18 cellular contexts compared by ENCODE assay signal in genomic region chr3:38002291-38002876, GRCh38. TPM values are rescaled to one million over a fixed set of nuclear protein-coding genes. Genes with fewer than 3 reads are reported as not detected.
A peak's percentile ranks its signal among the peaks of the same experiment; 100 is the strongest.
DNase-seq lines count a peak whose midpoint lies in the region; ATAC-seq and TF ChIP-seq lines count a peak whose summit lies in the region.
"Had no signal": no experiment of that assay in that cellular context is flagged by ENCODE, and none has a peak within 500 bp of the region (broad histone marks: within the 10 kb centered on the region; RNA-seq: fewer than 3 reads in every experiment).

No MANE protein-coding gene starts in this region.

- no peak for TF ChIP-seq CTCF in breast epithelium (IDR thresholded peaks at IDR 0.05)
- no peak for TF ChIP-seq CTCF in mammary epithelial cell (conservative IDR thresholded peaks at IDR 0.05 in 1 of 2, IDR thresholded peaks at IDR 0.05 in 1 of 2; ENCODE audit: extremely low read depth in 1 of 2, insufficient read depth in 1 of 2, low read depth in 1 of 2, low read length in 2 of 2)
- TF ChIP-seq CTCF in testis (IDR thresholded peaks at IDR 0.05) = no peak

- H3K27me3 ChIP-seq in breast epithelium (no peaks in the 10 kb centered on the region), mammary epithelial cell (ENCODE audit: insufficient read depth, low read length) (no peaks in the 10 kb centered on the region), mucosa of stomach (ENCODE audit: control insufficient read depth, insufficient read depth, low read length) (no peaks in the 10 kb centered on the region), testis (no peaks in the 10 kb centered on the region)
- H3K27me3 ChIP-seq: suprapubic skin had no signal

- no peak overlapping the region for H2AFZ ChIP-seq in mammary epithelial cell (ENCODE audit: low read depth, low read length)
- H2AFZ ChIP-seq: GM23248 had no signal

- dilution Hi-C loops in mammary epithelial cell (cut with HindIII; ENCODE audit: low sequenced_read_pairs) = loop anchor here (5.0 kb wide), 1 partner anchor 40 kb away; no protein-coding TSS in a partner anchor

- CTCF ChIA-PET in mammary epithelial cell (lab: Charles Lee; ENCODE audit: low non-redundant PET) = no interaction called here

- in situ Hi-C loops in mammary epithelial cell (cut with MboI; ENCODE audit: low sequenced_read_pairs in 2 of 2) = no loop called here

- no TSS peak for BruUV-seq in mammary epithelial cell (replicated peaks; lab: Mats Ljungman, UMichigan)

- no peak overlapping the region for H3K4me3 ChIP-seq in breast epithelium
- no peak overlapping the region for H3K4me3 ChIP-seq in mammary epithelial cell (replicated peaks in 1 of 3; ENCODE audit: insufficient read depth in 1 of 3, low read depth in 2 of 3, low read length in 3 of 3)
- H3K4me3 ChIP-seq in mucosa of stomach (ENCODE audit: low read length) = no peak overlapping the region
- H3K4me3 ChIP-seq in testis = no peak overlapping the region
- H3K4me3 ChIP-seq: GM23248, suprapubic skin had no signal

- no peaks in the 10 kb centered on the region for H3K79me2 ChIP-seq in mammary epithelial cell (ENCODE audit: insufficient read depth, low read length)

- H3K36me3 ChIP-seq in breast epithelium = no peaks in the 10 kb centered on the region
- no peaks in the 10 kb centered on the region for H3K36me3 ChIP-seq in mammary epithelial cell (ENCODE audit: insufficient read depth, low read length)
- H3K36me3 ChIP-seq in mucosa of stomach (ENCODE audit: control insufficient read depth, insufficient read depth, low read length) = peaks cover 53% of the 10 kb centered on the region
- no peaks in the 10 kb centered on the region for H3K36me3 ChIP-seq in testis (ENCODE audit: low read depth, missing control alignments)

- TF ChIP-seq POLR2A in breast epithelium (IDR thresholded peaks at IDR 0.05) (no peak), testis (IDR thresholded peaks at IDR 0.05) (no peak)

- WGBS in mammary epithelial cell (ENCODE audit: low coverage, missing lambda C conversion rate) = 93% methylated on average over 5 of the region's 6 CpGs
- 78 to 91% methylated on average over 3 to 6 of the region's 6 CpGs for WGBS in testis, 2 donors

- DNase-seq in breast epithelium (ENCODE audit: low spot score in 2 of 2) = no peak
- no peak for DNase-seq in mammary epithelial cell
- peak in 1 of 61 donors; percentile 61 for DNase-seq in caudate nucleus (lab: John Stamatoyannopoulos, UW)
- no peak for DNase-seq in testis
- no peak for DNase-seq in SK-N-DZ (ENCODE audit: low spot score)
- DNase-seq: activated CD4-positive, alpha-beta T cell treated with anti-CD3 and anti-CD28 coated beads for 48 hours; effector memory CD4-positive, alpha-beta T cell; GM23248; Karpas-422; NCI-H187 treated with DMSO at 0.1 percent for 48 hours; NCI-H2227 treated with DMSO at 0.1 percent for 48 hours; SHP77 treated with DMSO at 0.1 percent for 48 hours had no signal

- H3K9ac ChIP-seq in mammary epithelial cell (ENCODE audit: insufficient read depth, low read length) (no peak overlapping the region), mucosa of stomach (ENCODE audit: low read length) (peak overlapping the region; percentile 40)
- H3K9ac ChIP-seq: GM23248 had no signal

- H3K27ac ChIP-seq in breast epithelium = peak overlapping the region; percentile 87
- H3K27ac ChIP-seq in mammary epithelial cell (ENCODE audit: insufficient read depth, low read depth, low read length) = no peak overlapping the region
- H3K27ac ChIP-seq in caudate nucleus (ENCODE audit: low read depth, low read length) = peak overlapping the region; percentile 96
- H3K27ac ChIP-seq in testis = peak overlapping the region; percentile 59 to 78
- H3K27ac ChIP-seq: GM23248, suprapubic skin had no signal

- H3K9me3 ChIP-seq in breast epithelium = no peaks in the 10 kb centered on the region
- no peaks in the 10 kb centered on the region for H3K9me3 ChIP-seq in mammary epithelial cell (replicated peaks; ENCODE audit: insufficient read depth, low read length)
- no peaks in the 10 kb centered on the region for H3K9me3 ChIP-seq in mucosa of stomach (ENCODE audit: control insufficient read depth, low read length)
- H3K9me3 ChIP-seq in testis = no peaks in the 10 kb centered on the region
- H3K9me3 ChIP-seq: suprapubic skin had no signal

- no peaks in the 10 kb centered on the region for H4K20me1 ChIP-seq in mammary epithelial cell (ENCODE audit: insufficient read depth, low read length)

- intact Hi-C loops in breast epithelium (cut with DNase I; ENCODE audit: low total_unique reads) = no loop called here
- intact Hi-C loops in mammary epithelial cell (cut with micrococcal nuclease) = loop anchor here (5.0 kb wide), 1 partner anchor 475 kb away; no protein-coding TSS in a partner anchor
- intact Hi-C loops in testis (cut with DNase I; ENCODE audit: low total_unique reads) = loop anchor here (10.0 kb wide), 1 partner anchor 148 kb away; no protein-coding TSS in a partner anchor

- ATAC-seq in GM18870 (IDR thresholded peaks at IDR 0.05; ENCODE audit: unreplicated experiment) = no peak
- ATAC-seq in GM21825 (IDR thresholded peaks at IDR 0.05; ENCODE audit: unreplicated experiment) = no peak
- ATAC-seq: esophagus mucosa, T-cell had no signal

- peaks cover 15 to 37% of the 10 kb centered on the region in 2 donors for H3K4me1 ChIP-seq in breast epithelium
- H3K4me1 ChIP-seq in mammary epithelial cell (ENCODE audit: insufficient read depth, low read length) = peaks cover 34% of the 10 kb centered on the region
- peaks cover 84% of the 10 kb centered on the region for H3K4me1 ChIP-seq in mucosa of stomach (ENCODE audit: control insufficient read depth, insufficient read depth, low read length)
- peaks cover 45% of the 10 kb centered on the region for H3K4me1 ChIP-seq in testis

- no peak overlapping the region for H3K4me2 ChIP-seq in mammary epithelial cell (ENCODE audit: insufficient read depth, low read depth, low read length)

RNA-seq across cellular contexts. Expression of gene VILL, which starts 11.8 kb away (rescaled TPM):
- total RNA-seq in breast epithelium (10 to 100 TPM; 11.0 to 17.4 (median 15.4) TPM), mammary epithelial cell (1 to 10 TPM; 1.8 to 3.0 TPM), testis (10 to 100 TPM; 16.3 to 17.4 TPM)
- polyA plus RNA-seq in mammary epithelial cell (1.8 TPM), testis (ENCODE audit: insufficient read depth, low read depth, low replicate concordance) (9.5 TPM)
- polyA minus RNA-seq in mammary epithelial cell = 1.1 TPM
- 8.1 and 11.4 TPM in 2 replicates for polyA plus RNA-seq in SK-N-DZ (2014; cell fraction: cytosol; rRNA removed)
- 30.2 and 30.8 TPM in 2 replicates for polyA plus RNA-seq in SK-N-DZ (2014; cell fraction: nucleus; rRNA removed)

RNA-seq across cellular contexts. Expression of gene PLCD1, which starts 27.1 kb away (rescaled TPM):
- total RNA-seq in breast epithelium (10 to 100 TPM; 17.0 to 36.2 (median 23.4) TPM), mammary epithelial cell (10 to 100 TPM; 53.0 to 75.8 TPM), testis (100 to 1,000 TPM; 155 to 228 TPM)
- polyA plus RNA-seq in mammary epithelial cell (29.1 TPM), testis (ENCODE audit: insufficient read depth, low read depth, low replicate concordance) (88.4 TPM)
- polyA minus RNA-seq in mammary epithelial cell = 131 TPM
- polyA plus RNA-seq in SK-N-DZ (2014; cell fraction: cytosol; rRNA removed) = 3.2 and 8.4 TPM in 2 replicates
- 4.4 and 7.0 TPM in 2 replicates for polyA plus RNA-seq in SK-N-DZ (2014; cell fraction: nucleus; rRNA removed)

RNA-seq across cellular contexts. Expression of gene DLEC1, which starts 36.6 kb away (rescaled TPM):
- total RNA-seq in breast epithelium (1 to 10 TPM in 2 of 3 donors, under 1 TPM in 1; 0.98 to 2.0 (median 1.1) TPM), mammary epithelial cell (under 1 TPM in 1 of 2 donors, not detected in 1; 0.17 TPM), testis (10 to 100 TPM; 32.3 to 40.8 TPM)
- polyA plus RNA-seq in mammary epithelial cell (not detected), testis (ENCODE audit: insufficient read depth, low read depth, low replicate concordance) (36.9 TPM)
- not detected for polyA minus RNA-seq in mammary epithelial cell
- polyA plus RNA-seq in SK-N-DZ (2014; cell fraction: cytosol; rRNA removed) = 0.07 and 0.30 TPM in 2 replicates
- polyA plus RNA-seq in SK-N-DZ (2014; cell fraction: nucleus; rRNA removed) = 0.91 and 1.3 TPM in 2 replicates
- total RNA-seq: GM23248 had no signal

Comparison
In these comparisons a context has a peak if more than half of its experiments do, and no peak if none do; other contexts are left out.
1. RNA of gene DLEC1, which starts 36.6 kb away (total RNA-seq): 32.3 to 40.8 TPM in testis; 0.98 to 2.0 TPM in breast epithelium and 0.17 TPM in mammary epithelial cell; every median in the first group is over 10 times any median in the second.